In genomic region chr7:8177109-8177933, GRCh38 we compare ENCODE assay signal across 1 cellular context.
TF ChIP-seq lines count a peak whose summit lies in the region.

No MANE protein-coding gene starts in this region.

TF ChIP-seq in GM12878, 131 proteins besides CTCF, POLR2A, EP300 and RAD21 (continued from another document):
- TF ChIP-seq CUX1 (IDR thresholded peaks at IDR 0.05; ENCODE audit: insufficient replicate concordance, low read depth, low read length) (peak; percentile 32), REST (IDR thresholded peaks at IDR 0.05; ENCODE audit: low read depth, low read length) (no peak), ATF3 (IDR thresholded peaks at IDR 0.05; ENCODE audit: borderline replicate concordance, extremely low read depth, low read depth, low read length) (no peak), E4F1 (IDR thresholded peaks at IDR 0.05; ENCODE audit: borderline replicate concordance, partially characterized antibody) (no peak), NR2C1 (IDR thresholded peaks at IDR 0.05) (0 out of 2 replicates have a peak, but pooled peaks have one; percentile 22), IRF4 (IDR thresholded peaks at IDR 0.05; ENCODE audit: low read depth, low read length) (peak; percentile 38; the same call in 1 of the 2 replicates), ATF7 (IDR thresholded peaks at IDR 0.05; ENCODE audit: low read depth) (peak; percentile 94), STAT1 (conservative IDR thresholded peaks at IDR 0.05) (no peak), WRNIP1 (IDR thresholded peaks at IDR 0.05; ENCODE audit: borderline replicate concordance, low read depth, low read length) (no peak), NFXL1 (IDR thresholded peaks at IDR 0.05; ENCODE audit: borderline replicate concordance) (no peak), FOS (IDR thresholded peaks at IDR 0.05; ENCODE audit: borderline replicate concordance, extremely low read depth, insufficient read length) (no peak), SREBF1 (IDR thresholded peaks at IDR 0.05; ENCODE audit: low read length) (no peak), SPI1 (IDR thresholded peaks at IDR 0.05; ENCODE audit: borderline replicate concordance, insufficient read depth, low read depth, low read length) (peak; percentile 97), SRF (IDR thresholded peaks at IDR 0.05; ENCODE audit: low read depth in 2 of 2, low read length in 2 of 2) (no peak), RBBP5 (conservative IDR thresholded peaks at IDR 0.05) (no peak; the same call in 1 of the 2 replicates), KAT2A (conservative IDR thresholded peaks at IDR 0.05; ENCODE audit: control insufficient read depth, low read depth, low read length) (no peak), ETV6 (conservative IDR thresholded peaks at IDR 0.05 in 1 of 2, IDR thresholded peaks at IDR 0.05 in 1 of 2; ENCODE audit: borderline replicate concordance in 1 of 2, low read depth in 1 of 2) (peak in 1 of 2 experiments; percentile 92; a peak in 2 of 4 replicates), POLR2AphosphoS5 (IDR thresholded peaks at IDR 0.05; ENCODE audit: low read length) (peak; percentile 69; the same call in 1 of the 2 replicates), NFIC (IDR thresholded peaks at IDR 0.05; ENCODE audit: low read depth, low read length) (peak; percentile 86), JUND (IDR thresholded peaks at IDR 0.05; ENCODE audit: low read depth, low read length) (no peak), SMARCA5 (IDR thresholded peaks at IDR 0.05) (no peak), ZSCAN29 (IDR thresholded peaks at IDR 0.05) (no peak), SUZ12 (IDR thresholded peaks at IDR 0.05; ENCODE audit: unreplicated experiment) (no peak), ZNF687 (IDR thresholded peaks at IDR 0.05) (peak; percentile 58), MTA3 (IDR thresholded peaks at IDR 0.05; ENCODE audit: borderline replicate concordance, low read length) (no peak; the same call in 1 of the 2 replicates), RCOR1 (conservative IDR thresholded peaks at IDR 0.05; ENCODE audit: low read depth, low read length) (no peak), KDM1A (IDR thresholded peaks at IDR 0.05; ENCODE audit: borderline replicate concordance) (no peak), CHD4 (IDR thresholded peaks at IDR 0.05) (no peak)
- TF ChIP-seq, protein P1, sequence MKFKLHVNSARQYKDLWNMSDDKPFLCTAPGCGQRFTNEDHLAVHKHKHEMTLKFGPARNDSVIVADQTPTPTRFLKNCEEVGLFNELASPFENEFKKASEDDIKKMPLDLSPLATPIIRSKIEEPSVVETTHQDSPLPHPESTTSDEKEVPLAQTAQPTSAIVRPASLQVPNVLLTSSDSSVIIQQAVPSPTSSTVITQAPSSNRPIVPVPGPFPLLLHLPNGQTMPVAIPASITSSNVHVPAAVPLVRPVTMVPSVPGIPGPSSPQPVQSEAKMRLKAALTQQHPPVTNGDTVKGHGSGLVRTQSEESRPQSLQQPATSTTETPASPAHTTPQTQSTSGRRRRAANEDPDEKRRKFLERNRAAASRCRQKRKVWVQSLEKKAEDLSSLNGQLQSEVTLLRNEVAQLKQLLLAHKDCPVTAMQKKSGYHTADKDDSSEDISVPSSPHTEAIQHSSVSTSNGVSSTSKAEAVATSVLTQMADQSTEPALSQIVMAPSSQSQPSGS (IDR thresholded peaks at IDR 0.05; ENCODE audit: low read length), result peak; percentile 81
- TF ChIP-seq, protein P2, sequence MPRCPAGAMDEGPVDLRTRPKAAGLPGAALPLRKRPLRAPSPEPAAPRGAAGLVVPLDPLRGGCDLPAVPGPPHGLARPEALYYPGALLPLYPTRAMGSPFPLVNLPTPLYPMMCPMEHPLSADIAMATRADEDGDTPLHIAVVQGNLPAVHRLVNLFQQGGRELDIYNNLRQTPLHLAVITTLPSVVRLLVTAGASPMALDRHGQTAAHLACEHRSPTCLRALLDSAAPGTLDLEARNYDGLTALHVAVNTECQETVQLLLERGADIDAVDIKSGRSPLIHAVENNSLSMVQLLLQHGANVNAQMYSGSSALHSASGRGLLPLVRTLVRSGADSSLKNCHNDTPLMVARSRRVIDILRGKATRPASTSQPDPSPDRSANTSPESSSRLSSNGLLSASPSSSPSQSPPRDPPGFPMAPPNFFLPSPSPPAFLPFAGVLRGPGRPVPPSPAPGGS (IDR thresholded peaks at IDR 0.05; ENCODE audit: borderline replicate concordance, insufficient read depth, low read depth, low read length, poor library complexity, severe bottlenecking), result peak; percentile 63
